Comparison of ENCODE assay signal across 1 cellular context in the genomic region with DNA sequence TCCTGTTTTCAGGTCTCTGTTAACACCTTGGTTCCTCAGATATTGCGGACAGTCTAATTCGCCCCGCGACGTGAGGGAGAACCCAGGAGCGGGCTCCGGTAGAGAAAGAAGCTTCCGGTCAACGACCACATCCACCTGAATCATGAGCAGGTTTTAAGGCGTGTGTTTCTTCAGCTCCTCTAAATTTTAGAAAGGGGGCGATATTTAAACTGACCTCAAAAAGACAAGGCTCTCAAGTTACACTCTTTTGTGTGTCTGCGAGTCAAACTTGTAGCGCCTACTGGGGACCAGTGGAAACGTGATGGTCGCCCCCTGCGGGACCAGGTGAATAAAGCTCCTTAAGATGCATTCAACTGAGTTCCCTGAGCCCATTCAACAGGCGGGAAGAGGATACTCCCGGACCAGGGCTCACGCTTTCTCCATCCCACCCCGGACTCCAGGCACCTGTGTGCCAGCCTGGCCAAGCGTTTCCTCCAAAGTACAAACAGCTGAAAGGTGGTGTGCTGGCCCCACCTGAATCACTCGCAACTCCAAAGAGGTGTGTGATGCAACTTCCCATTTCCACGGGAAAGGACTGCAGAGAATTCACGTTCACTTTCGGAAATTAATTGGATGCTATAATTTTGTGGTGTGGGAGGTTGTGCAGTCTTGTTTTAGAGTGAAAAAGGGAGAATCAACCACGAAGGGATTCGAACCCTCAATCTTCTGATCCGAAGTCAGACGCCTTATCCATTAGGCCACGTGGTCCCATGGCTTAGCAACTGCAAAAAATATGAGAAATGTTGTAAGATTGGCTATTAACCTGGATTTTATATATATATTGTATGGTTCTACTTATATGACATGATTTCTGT.
TF ChIP-seq lines count a peak whose summit lies in the region.

No MANE protein-coding gene starts in this region.

TF ChIP-seq in HepG2, 621 proteins besides CTCF, POLR2A, EP300 and RAD21 (continued from another document):
- TF ChIP-seq PRDM4 (CRISPR knock-in tag; IDR thresholded peaks at IDR 0.05; ENCODE audit: borderline replicate concordance), result no peak
- no peak for TF ChIP-seq TRIM22 (IDR thresholded peaks at IDR 0.05)
- TF ChIP-seq SIN3A (IDR thresholded peaks at IDR 0.05; ENCODE audit: borderline replicate concordance, low read depth, low read length), result no peak
- TF ChIP-seq ZNF615 (CRISPR knock-in tag; IDR thresholded peaks at IDR 0.05; ENCODE audit: borderline replicate concordance), result 0 out of 2 replicates have a peak, but pooled peaks have one; percentile 69
- 0 out of 2 replicates have a peak, but pooled peaks have one; percentile 56 for TF ChIP-seq ARID2 (CRISPR knock-in tag; IDR thresholded peaks at IDR 0.05; ENCODE audit: borderline replicate concordance)
- no peak for TF ChIP-seq ZNF30 (CRISPR knock-in tag; IDR thresholded peaks at IDR 0.05)
- TF ChIP-seq DR1 (CRISPR knock-in tag; IDR thresholded peaks at IDR 0.05), result no peak
- TF ChIP-seq DBP (CRISPR knock-in tag; IDR thresholded peaks at IDR 0.05; ENCODE audit: not compliant biosample characterization), result no peak
- no peak; the same call in 1 of the 2 replicates for TF ChIP-seq NR2C2 (CRISPR knock-in tag; IDR thresholded peaks at IDR 0.05; ENCODE audit: borderline replicate concordance)
